In genomic region chr3:50651875-50652529, GRCh38 we compare ENCODE assay signal across 1 cellular context.
A peak's percentile ranks its signal among the peaks of the same experiment; 100 is the strongest.
TF ChIP-seq lines count a peak whose summit lies in the region.

No MANE protein-coding gene starts in this region.

TF ChIP-seq in H1, 55 proteins besides CTCF, POLR2A, EP300 and RAD21:
- 0 out of 4 replicates have a peak, but pooled peaks of 1 of the 2 experiments have one; percentile 19 for TF ChIP-seq SIN3A (conservative IDR thresholded peaks at IDR 0.05 in 1 of 2, IDR thresholded peaks at IDR 0.05 in 1 of 2; ENCODE audit: low read depth in 1 of 2, low read length in 2 of 2)
- no peak for TF ChIP-seq SIRT6 (IDR thresholded peaks at IDR 0.05; ENCODE audit: low read length)
- TF ChIP-seq, protein P1, sequence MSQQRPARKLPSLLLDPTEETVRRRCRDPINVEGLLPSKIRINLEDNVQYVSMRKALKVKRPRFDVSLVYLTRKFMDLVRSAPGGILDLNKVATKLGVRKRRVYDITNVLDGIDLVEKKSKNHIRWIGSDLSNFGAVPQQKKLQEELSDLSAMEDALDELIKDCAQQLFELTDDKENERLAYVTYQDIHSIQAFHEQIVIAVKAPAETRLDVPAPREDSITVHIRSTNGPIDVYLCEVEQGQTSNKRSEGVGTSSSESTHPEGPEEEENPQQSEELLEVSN (IDR thresholded peaks at IDR 0.05), result no peak
- no peak for TF ChIP-seq CBX5 (IDR thresholded peaks at IDR 0.05; ENCODE audit: low read depth, low read length)
- no peak for TF ChIP-seq FOSL1 (IDR thresholded peaks at IDR 0.05; ENCODE audit: insufficient read depth, low read depth, low read length)
- TF ChIP-seq CREB1 (IDR thresholded peaks at IDR 0.05), result no peak
- TF ChIP-seq CHD7 (IDR thresholded peaks at IDR 0.05; ENCODE audit: insufficient replicate concordance, low read length), result no peak
- TF ChIP-seq MAFK (IDR thresholded peaks at IDR 0.05; ENCODE audit: low read depth, low read length), result no peak
- TF ChIP-seq RXRA (IDR thresholded peaks at IDR 0.05; ENCODE audit: insufficient read depth, low read depth, low read length), result no peak
- TF ChIP-seq NRF1 (IDR thresholded peaks at IDR 0.05; ENCODE audit: low read depth, low read length), result no peak
- no peak for TF ChIP-seq USF2 (IDR thresholded peaks at IDR 0.05; ENCODE audit: low read length)
- no peak for TF ChIP-seq CTBP2 (IDR thresholded peaks at IDR 0.05; ENCODE audit: borderline replicate concordance, insufficient read depth, insufficient read length, low read length)
- TF ChIP-seq SUZ12 (IDR thresholded peaks at IDR 0.05; ENCODE audit: low read length), result no peak
- TF ChIP-seq ASH2L (IDR thresholded peaks at IDR 0.05; ENCODE audit: low read length), result no peak
- TF ChIP-seq, protein P2, sequence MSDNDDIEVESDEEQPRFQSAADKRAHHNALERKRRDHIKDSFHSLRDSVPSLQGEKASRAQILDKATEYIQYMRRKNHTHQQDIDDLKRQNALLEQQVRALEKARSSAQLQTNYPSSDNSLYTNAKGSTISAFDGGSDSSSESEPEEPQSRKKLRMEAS (IDR thresholded peaks at IDR 0.05), result peak; percentile 65
- no peak for TF ChIP-seq ATF3 (IDR thresholded peaks at IDR 0.05; ENCODE audit: insufficient read depth, low read depth, low read length)
- TF ChIP-seq NANOG (IDR thresholded peaks at IDR 0.05; ENCODE audit: insufficient read depth, low read depth, low read length, poor library complexity, severe bottlenecking), result no peak
- no peak for TF ChIP-seq SP4 (IDR thresholded peaks at IDR 0.05; ENCODE audit: low read length)
- TF ChIP-seq, protein P3, sequence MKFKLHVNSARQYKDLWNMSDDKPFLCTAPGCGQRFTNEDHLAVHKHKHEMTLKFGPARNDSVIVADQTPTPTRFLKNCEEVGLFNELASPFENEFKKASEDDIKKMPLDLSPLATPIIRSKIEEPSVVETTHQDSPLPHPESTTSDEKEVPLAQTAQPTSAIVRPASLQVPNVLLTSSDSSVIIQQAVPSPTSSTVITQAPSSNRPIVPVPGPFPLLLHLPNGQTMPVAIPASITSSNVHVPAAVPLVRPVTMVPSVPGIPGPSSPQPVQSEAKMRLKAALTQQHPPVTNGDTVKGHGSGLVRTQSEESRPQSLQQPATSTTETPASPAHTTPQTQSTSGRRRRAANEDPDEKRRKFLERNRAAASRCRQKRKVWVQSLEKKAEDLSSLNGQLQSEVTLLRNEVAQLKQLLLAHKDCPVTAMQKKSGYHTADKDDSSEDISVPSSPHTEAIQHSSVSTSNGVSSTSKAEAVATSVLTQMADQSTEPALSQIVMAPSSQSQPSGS (IDR thresholded peaks at IDR 0.05; ENCODE audit: low read length), result no peak
- no peak for TF ChIP-seq JUND (IDR thresholded peaks at IDR 0.05; ENCODE audit: low read length)
- no peak for TF ChIP-seq CBX8 (IDR thresholded peaks at IDR 0.05; ENCODE audit: borderline replicate concordance, low read depth, low read length)
- TF ChIP-seq TBP (IDR thresholded peaks at IDR 0.05; ENCODE audit: low read depth, low read length), result no peak
- TF ChIP-seq SRF (IDR thresholded peaks at IDR 0.05; ENCODE audit: low read depth, low read length), result no peak
- TF ChIP-seq TEAD4 (IDR thresholded peaks at IDR 0.05; ENCODE audit: low read depth, low read length), result peak; percentile 50
- TF ChIP-seq RFX5 (IDR thresholded peaks at IDR 0.05; ENCODE audit: borderline replicate concordance, low read depth, low read length), result no peak
- TF ChIP-seq EZH2 (IDR thresholded peaks at IDR 0.05; ENCODE audit: low read depth, low read length, severe bottlenecking), result no peak
- no peak for TF ChIP-seq SP2 (IDR thresholded peaks at IDR 0.05; ENCODE audit: low read length)
- TF ChIP-seq KDM1A (IDR thresholded peaks at IDR 0.05; ENCODE audit: borderline replicate concordance, low read length), result no peak
- 0 out of 2 replicates have a peak, but pooled peaks have one; percentile 19 for TF ChIP-seq BACH1 (IDR thresholded peaks at IDR 0.05; ENCODE audit: low read length)
- TF ChIP-seq JUN (IDR thresholded peaks at IDR 0.05; ENCODE audit: low read depth, low read length), result no peak
- TF ChIP-seq ZNF274 (IDR thresholded peaks at IDR 0.05; ENCODE audit: borderline replicate concordance, extremely low read depth, low read length), result no peak
- no peak for TF ChIP-seq TCF12 (IDR thresholded peaks at IDR 0.05; ENCODE audit: low read depth, low read length)
- no peak for TF ChIP-seq BCL11A (IDR thresholded peaks at IDR 0.05; ENCODE audit: low read depth in 2 of 2, low read length in 2 of 2)
- TF ChIP-seq HDAC2 (IDR thresholded peaks at IDR 0.05; ENCODE audit: borderline replicate concordance in 1 of 2, low read depth in 2 of 2, low read length in 2 of 2), result 0 out of 4 replicates have a peak, but pooled peaks of 1 of the 2 experiments have one; percentile 4
- TF ChIP-seq HDAC6 (IDR thresholded peaks at IDR 0.05; ENCODE audit: low read depth, low read length), result no peak
